Comparison of ENCODE assay signal across 11 cellular contexts in the genomic region with DNA sequence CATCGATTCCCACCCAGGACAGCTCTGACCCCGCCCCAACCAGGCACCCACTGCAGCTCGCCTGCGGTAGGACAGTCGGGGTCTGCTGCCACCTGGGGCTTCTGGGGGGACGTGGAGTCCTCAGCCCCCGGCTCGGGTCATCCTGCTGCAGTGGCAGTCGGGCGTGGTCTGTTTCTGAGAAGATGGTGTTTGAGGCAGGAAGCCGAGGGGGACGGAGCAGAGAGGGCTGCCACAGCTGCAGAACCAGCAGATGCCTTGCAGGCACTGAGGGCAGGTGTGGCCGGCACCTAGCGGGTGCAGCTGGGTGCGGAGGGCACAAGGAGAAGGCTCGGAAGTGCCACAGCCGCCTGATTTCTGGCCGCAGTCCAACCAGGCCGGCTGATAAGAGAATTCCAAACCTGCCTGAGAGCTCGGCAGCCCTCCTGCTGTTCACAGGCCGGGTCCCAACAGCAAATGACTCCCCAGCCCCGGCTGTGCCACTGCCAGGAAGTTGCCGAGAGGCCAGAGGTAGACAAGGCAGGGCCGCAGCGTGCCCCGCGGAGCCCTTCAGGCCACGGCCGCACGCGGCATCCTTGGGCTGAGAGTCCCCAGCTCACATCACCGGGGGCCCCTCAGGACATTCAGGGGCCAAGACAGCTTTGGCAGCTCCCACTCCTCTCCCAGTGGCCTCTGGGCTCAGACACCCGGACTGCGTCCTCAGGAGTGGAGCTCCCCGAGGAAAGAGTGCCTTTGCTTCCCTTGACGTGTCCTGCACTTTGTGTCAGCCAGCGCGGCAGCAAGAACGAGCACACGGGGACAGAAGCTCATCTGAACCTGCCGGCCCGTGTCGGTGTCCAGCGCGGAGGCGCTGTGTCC. TPM values are rescaled to one million over a fixed set of nuclear protein-coding genes. Genes with fewer than 3 reads are reported as not detected.
A peak's percentile ranks its signal among the peaks of the same experiment; 100 is the strongest.
DNase-seq lines count a peak whose midpoint lies in the region; ATAC-seq lines count a peak whose summit lies in the region.
"Had no signal": no experiment of that assay in that cellular context is flagged by ENCODE, and none has a peak within 500 bp of the region (broad histone marks: within the 10 kb centered on the region; RNA-seq: fewer than 3 reads in every experiment).

No MANE protein-coding gene starts in this region.

- no peaks in the 10 kb centered on the region for H3K36me3 ChIP-seq in neuronal stem cell (replicated peaks in 1 of 2; ENCODE audit: control insufficient read depth in 2 of 2, insufficient read depth in 2 of 2, low read length in 2 of 2)

- no peak overlapping the region for H2BK12ac ChIP-seq in neuronal stem cell (ENCODE audit: low read length)

- no peaks in the 10 kb centered on the region for H3K4me1 ChIP-seq in neuronal stem cell (ENCODE audit: control insufficient read depth in 2 of 2, insufficient read depth in 1 of 2, low read depth in 1 of 2, low read length in 2 of 2)
- H3K4me1 ChIP-seq: testis had no signal

- peak overlapping the region; percentile 21 for H3K9ac ChIP-seq in neuronal stem cell (ENCODE audit: low read depth, low read length, poor library complexity)

- H3K27me3 ChIP-seq in neuronal stem cell (ENCODE audit: control insufficient read depth in 3 of 3, insufficient read depth in 3 of 3, low read depth in 1 of 3, low read length in 3 of 3) = peaks cover 0 to 3% (median 0%) of the 10 kb centered on the region in 3 experiments
- H3K27me3 ChIP-seq: testis had no signal

- no peaks in the 10 kb centered on the region for H3K79me1 ChIP-seq in neuronal stem cell (ENCODE audit: low read depth, low read length)

- H3K4me2 ChIP-seq in neuronal stem cell (ENCODE audit: insufficient read depth, low read length, poor library complexity, severe bottlenecking) = no peak overlapping the region

- peak overlapping the region; percentile 43 for H4K8ac ChIP-seq in neuronal stem cell (ENCODE audit: low read depth, low read length)

- H3K4ac ChIP-seq in neuronal stem cell (ENCODE audit: low read length) = peak overlapping the region; percentile 11

- no peak overlapping the region for H3K27ac ChIP-seq in neuronal stem cell (replicated peaks; ENCODE audit: low read length)
- H3K27ac ChIP-seq: testis had no signal

- no peak overlapping the region for H2AFZ ChIP-seq in neuronal stem cell (ENCODE audit: low read length)

- peak overlapping the region; percentile 31 for H3K23ac ChIP-seq in neuronal stem cell (ENCODE audit: low read depth, low read length, poor library complexity)

- no peak overlapping the region for H4K91ac ChIP-seq in neuronal stem cell (ENCODE audit: low read depth, low read length, poor library complexity)

- H2AK5ac ChIP-seq in neuronal stem cell (ENCODE audit: low read depth, low read length) = no peak overlapping the region

- no peak for ATAC-seq in HG03159 (IDR thresholded peaks at IDR 0.05; ENCODE audit: unreplicated experiment)
- ATAC-seq in GM19351 (IDR thresholded peaks at IDR 0.05; ENCODE audit: unreplicated experiment) = no peak

- no peak overlapping the region for H3K14ac ChIP-seq in neuronal stem cell (ENCODE audit: low read length)

- WGBS in neuronal stem cell (ENCODE audit: extremely low coverage in 2 of 2, insufficient read length in 2 of 2, insufficient replicate concordance in 1 of 2), 2 donors = no CpG with 5 or more reads among the region's 46 CpGs

- H2BK5ac ChIP-seq in neuronal stem cell (ENCODE audit: low read length) = no peak overlapping the region

- peak overlapping the region; percentile 80 for H3K18ac ChIP-seq in neuronal stem cell (ENCODE audit: low read length)

- H2BK120ac ChIP-seq in neuronal stem cell (ENCODE audit: low read depth, low read length) = no peak overlapping the region

- peaks cover 14 to 21% of the 10 kb centered on the region in 2 donors for H3K9me3 ChIP-seq in neuronal stem cell (replicated peaks in 1 of 2; ENCODE audit: control insufficient read depth in 2 of 2, insufficient read depth in 1 of 2, low read depth in 1 of 2, low read length in 2 of 2)
- H3K9me3 ChIP-seq: testis had no signal

- H2BK15ac ChIP-seq in neuronal stem cell (ENCODE audit: low read length) = no peak overlapping the region

- peak; percentile 51 for DNase-seq in DMS79 (lab: John Stamatoyannopoulos, UW)
- DNase-seq in NCI-H1105 treated with DMSO at 0.1 percent for 48 hours (lab: John Stamatoyannopoulos, UW) = peak; percentile 55
- peak; percentile 21 for DNase-seq in SW480 (ENCODE audit: low spot score)
- DNase-seq in neuronal stem cell (ENCODE audit: low spot score) = no peak
- DNase-seq in stimulated activated CD4-positive, alpha-beta T cell treated with anti-CD3 and anti-CD28 coated beads, Interleukin-12 subunit alpha, Interleukin-12 subunit beta, amount 100 ng/mL, for 4 hours = no peak
- DNase-seq: activated B cell treated with CpG ODN at 0.5 μM for 24 hours, mesendoderm, NCI-H524, testis had no signal

- H3K4me3 ChIP-seq in neuronal stem cell (ENCODE audit: low read length in 2 of 2) = no peak overlapping the region
- H3K4me3 ChIP-seq: testis had no signal

RNA-seq across cellular contexts. Expression of a gene that starts 9.4 kb away (rescaled TPM):
- 0.13 TPM for polyA plus RNA-seq in neuronal stem cell (2013, experiment 1 of 2)
- 0.12 TPM for polyA plus RNA-seq in neuronal stem cell (2013, experiment 2 of 2)

Comparison
In these comparisons a context has a peak if more than half of its experiments do, and no peak if none do; other contexts are left out.
1. DNase-seq: peak in DMS79 (single experiment), NCI-H1105 treated with DMSO at 0.1 percent for 48 hours (single experiment) and SW480 (single experiment); none in neuronal stem cell (single experiment) and stimulated activated CD4-positive, alpha-beta T cell treated with anti-CD3 and anti-CD28 coated beads, Interleukin-12 subunit alpha, Interleukin-12 subunit beta, amount 100 ng/mL, for 4 hours (single experiment).